Comparison of ENCODE assay signal across 31 cellular contexts in the genomic region with DNA sequence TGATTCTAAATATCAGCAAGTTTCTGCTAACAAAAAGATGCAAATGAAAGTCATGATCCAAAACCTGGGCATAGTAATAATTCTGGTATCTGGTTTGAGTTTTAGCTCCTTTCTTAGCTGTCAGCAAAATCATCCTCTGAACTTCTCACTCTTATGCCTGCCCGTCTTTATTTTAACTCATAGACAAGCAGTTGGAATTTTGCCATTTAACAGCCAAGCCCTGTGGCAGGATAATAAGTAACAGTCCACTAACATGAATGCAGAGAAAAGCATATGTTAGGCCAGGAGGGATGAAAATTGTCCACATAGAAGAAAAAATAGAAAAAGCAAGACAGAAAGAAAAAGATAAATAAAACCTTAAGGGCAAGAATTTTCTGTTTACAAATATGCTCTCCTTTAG.
DNase-seq lines count a peak whose midpoint lies in the region; ATAC-seq, FAIRE-seq and TF ChIP-seq lines count a peak whose summit lies in the region.
"Had no signal": no experiment of that assay in that cellular context is flagged by ENCODE, and none has a peak within 500 bp of the region (broad histone marks: within the 10 kb centered on the region; RNA-seq: fewer than 3 reads in every experiment).

No MANE protein-coding gene starts in this region.

- no peak for DNase-seq in A549 (ENCODE audit: low read depth in 1 of 2, low spot score in 1 of 2)
- DNase-seq in IMR-90, result no peak
- peak; percentile 11 for DNase-seq in adipocyte (ENCODE audit: low read depth)
- DNase-seq in midbrain (lab: John Stamatoyannopoulos, UW), result no peak
- DNase-seq in NCI-H1436 (lab: John Stamatoyannopoulos, UW), result no peak
- no peak for DNase-seq in activated CD4-positive, alpha-beta T cell treated with anti-CD3 and anti-CD28 coated beads, Interleukin-2, amount 10 ng/mL, durations not matched to agents 24 days and 14 days
- DNase-seq: activated CD4-positive, alpha-beta T cell treated with anti-CD3 and anti-CD28 coated beads for 48 hours; activated effector memory CD4-positive, alpha-beta T cell treated with Interleukin-2 at 50 U/mL for 16 hours; activated T-cell treated with anti-CD3 and anti-CD28 coated beads, Interleukin-2, amount 50 U/mL, for 1 hour; AML-193; anterior cingulate cortex; CD4-positive, CD25-positive, alpha-beta regulatory T cell; esophagus squamous epithelium; H9; hypothalamus; left cardiac atrium; NCI-H1417 treated with DMSO at 0.1 percent for 48 hours; NCI-H2081 treated with DMSO at 0.1 percent for 48 hours; NCI-H2227 treated with DMSO at 0.1 percent for 48 hours; Peyer's patch; SJCRH30; stimulated activated CD4-positive, alpha-beta T cell treated with anti-CD3 and anti-CD28 coated beads, Interleukin-4, amount 100 ng/mL, for 4 hours; T-cell; trophoblast cell had no signal

- H3K36me3 ChIP-seq in IMR-90 (ENCODE audit: control insufficient read depth, insufficient read depth, low read length), result no peaks in the 10 kb centered on the region
- H3K36me3 ChIP-seq in adipocyte (ENCODE audit: control insufficient read depth, insufficient read depth, low read length, severe bottlenecking), result no peaks in the 10 kb centered on the region
- H3K36me3 ChIP-seq: breast epithelium, esophagus squamous epithelium, Peyer's patch, SJCRH30 had no signal

- H3K27me3 ChIP-seq in IMR-90 (ENCODE audit: control insufficient read depth, insufficient read depth, low read length), result no peaks in the 10 kb centered on the region
- H3K27me3 ChIP-seq in adipocyte (replicated peaks; ENCODE audit: control insufficient read depth, insufficient read depth, low read length), result no peaks in the 10 kb centered on the region
- H3K27me3 ChIP-seq: breast epithelium, esophagus squamous epithelium, Peyer's patch, SJCRH30 had no signal

- H3K9me3 ChIP-seq in A549, result no peaks in the 10 kb centered on the region
- no peaks in the 10 kb centered on the region for H3K9me3 ChIP-seq in IMR-90 (ENCODE audit: control insufficient read depth, insufficient read depth, low read length)
- no peaks in the 10 kb centered on the region for H3K9me3 ChIP-seq in adipocyte (ENCODE audit: control insufficient read depth, low read length)
- H3K9me3 ChIP-seq: breast epithelium, esophagus squamous epithelium, Peyer's patch, SJCRH30 had no signal

- H2AK9ac ChIP-seq in IMR-90 (replicated peaks; ENCODE audit: low read depth, low read length, poor library complexity), result no peak overlapping the region

- H3K23ac ChIP-seq in IMR-90 (ENCODE audit: low read depth, low read length), result no peak overlapping the region

- peak overlapping the region; percentile 8 to 44 (median 25) for H3K27ac Mint-ChIP-seq in nephron
- H3K27ac Mint-ChIP-seq in activated CD4-positive, alpha-beta T cell treated with anti-CD3 and anti-CD28 coated beads, Interleukin-2, amount 10 ng/mL, durations not matched to agents 24 days and 14 days, result no peak overlapping the region
- H3K27ac Mint-ChIP-seq: activated naive CD8-positive, alpha-beta T cell; CD4-positive, CD25-positive, alpha-beta regulatory T cell; H9; progenitor cell of endocrine pancreas; T-cell had no signal

- intact Hi-C loops in IMR-90 (cut with micrococcal nuclease), result no loop called here
- intact Hi-C loops in activated CD4-positive, alpha-beta T cell treated with anti-CD3 and anti-CD28 coated beads, Interleukin-2, amount 10 ng/mL, durations not matched to agents 24 days and 14 days (cut with micrococcal nuclease), result no loop called here

- H2AK5ac ChIP-seq in IMR-90 (ENCODE audit: low read depth, low read length), result no peak overlapping the region

- in situ Hi-C loops in IMR-90 (cut with MboI; ENCODE audit: low sequenced_read_pairs), result no loop called here

- no TSS peak for BruUV-seq in IMR-90 (replicated peaks; lab: Mats Ljungman, UMichigan)

- H3K4me3 Mint-ChIP-seq in nephron, result no peak overlapping the region
- no peak overlapping the region for H3K4me3 Mint-ChIP-seq in activated CD4-positive, alpha-beta T cell treated with anti-CD3 and anti-CD28 coated beads, Interleukin-2, amount 10 ng/mL, durations not matched to agents 24 days and 14 days
- H3K4me3 Mint-ChIP-seq: activated naive CD8-positive, alpha-beta T cell; CD4-positive, CD25-positive, alpha-beta regulatory T cell; H9; T-cell had no signal

- ATAC-seq in A549, result no peak
- ATAC-seq in IMR-90 (ENCODE audit: low read depth), result no peak
- ATAC-seq in GM19328 (IDR thresholded peaks at IDR 0.05; ENCODE audit: unreplicated experiment), result no peak
- ATAC-seq: left cardiac atrium, sciatic nerve, T-cell had no signal

- H3K4me1 Mint-ChIP-seq in nephron, result peaks cover 3% of the 10 kb centered on the region
- H3K4me1 Mint-ChIP-seq in activated CD4-positive, alpha-beta T cell treated with anti-CD3 and anti-CD28 coated beads, Interleukin-2, amount 10 ng/mL, durations not matched to agents 24 days and 14 days, result no peaks in the 10 kb centered on the region
- H3K4me1 Mint-ChIP-seq: CD4-positive, CD25-positive, alpha-beta regulatory T cell; H9; T-cell had no signal

- H3K27ac ChIP-seq in A549 (no peak overlapping the region), IMR-90 (ENCODE audit: insufficient read depth, low read length) (no peak overlapping the region)
- H3K27ac ChIP-seq: breast epithelium, esophagus squamous epithelium, Peyer's patch, SJCRH30 had no signal

- H3K36me3 Mint-ChIP-seq in nephron (ENCODE audit: low read depth), result no peaks in the 10 kb centered on the region
- H3K36me3 Mint-ChIP-seq in activated CD4-positive, alpha-beta T cell treated with anti-CD3 and anti-CD28 coated beads, Interleukin-2, amount 10 ng/mL, durations not matched to agents 24 days and 14 days (ENCODE audit: low read depth), result no peaks in the 10 kb centered on the region
- H3K36me3 Mint-ChIP-seq: CD4-positive, CD25-positive, alpha-beta regulatory T cell; T-cell had no signal

- no peak for FAIRE-seq in A549 (lab: Jason Lieb, UNC)
- FAIRE-seq: GM18507 had no signal

- no peaks in the 10 kb centered on the region for H3K4me1 ChIP-seq in A549
- H3K4me1 ChIP-seq in IMR-90 (ENCODE audit: control insufficient read depth, insufficient read depth, low read length), result no peaks in the 10 kb centered on the region
- peaks cover 17% of the 10 kb centered on the region for H3K4me1 ChIP-seq in adipocyte (ENCODE audit: control insufficient read depth, insufficient read depth, low read length)
- H3K4me1 ChIP-seq: breast epithelium, Peyer's patch, SJCRH30 had no signal

- no peak overlapping the region; the same call in 1 of the 2 replicates for H2BK20ac ChIP-seq in IMR-90 (ENCODE audit: low read depth, low read length)

- no peak overlapping the region for H4K91ac ChIP-seq in IMR-90 (ENCODE audit: insufficient read depth, low read depth, low read length)

- H3K4me2 ChIP-seq in A549, result no peak overlapping the region
- peak overlapping the region; percentile 38; the same call in 1 of the 2 replicates for H3K4me2 ChIP-seq in IMR-90 (ENCODE audit: low read depth, low read length)

- dilution Hi-C loops in IMR-90 (cut with HindIII; ENCODE audit: low sequenced_read_pairs, unreplicated experiment), result no loop called here

- H3K9ac ChIP-seq in IMR-90 (ENCODE audit: low read depth, low read length), result no peak overlapping the region
- H3K9ac ChIP-seq in adipocyte (ENCODE audit: low read length), result no peak overlapping the region

- H3K4ac ChIP-seq in IMR-90 (ENCODE audit: low read depth, low read length), result no peak overlapping the region

- H3K4me3 ChIP-seq in A549 (no peak overlapping the region), IMR-90 (ENCODE audit: insufficient read depth, low read depth, low read length) (no peak overlapping the region), adipocyte (ENCODE audit: low read length) (no peak overlapping the region)
- H3K4me3 ChIP-seq: breast epithelium, esophagus squamous epithelium, Peyer's patch, SJCRH30 had no signal

- TF ChIP-seq POLR2A in A549 (IDR thresholded peaks at IDR 0.05; ENCODE audit: low read length) (no peak), IMR-90 (IDR thresholded peaks at IDR 0.05; ENCODE audit: low read depth, low read length) (no peak)

- no peaks in the 10 kb centered on the region for H4K20me1 ChIP-seq in IMR-90 (ENCODE audit: insufficient read depth, low read length)

- 24% methylated on average over 1 of the region's 1 CpG for WGBS in A549 (ENCODE audit: missing lambda C conversion rate)
- WGBS in IMR-90 (ENCODE audit: extremely low coverage in 2 of 2, insufficient read length in 1 of 2), 2 experiments, result no CpG with 5 or more reads among the region's 1 CpG

- no peaks in the 10 kb centered on the region for H3K9me3 Mint-ChIP-seq in nephron
- H3K9me3 Mint-ChIP-seq in activated CD4-positive, alpha-beta T cell treated with anti-CD3 and anti-CD28 coated beads, Interleukin-2, amount 10 ng/mL, durations not matched to agents 24 days and 14 days, result no peaks in the 10 kb centered on the region
- H3K9me3 Mint-ChIP-seq: H9, T-cell had no signal

- no peak overlapping the region for H2BK15ac ChIP-seq in IMR-90 (ENCODE audit: low read depth, low read length)

- no peak for TF ChIP-seq EP300 in A549 (IDR thresholded peaks at IDR 0.05)

- TF ChIP-seq CTCF in A549 (IDR thresholded peaks at IDR 0.05), result no peak
- TF ChIP-seq CTCF in IMR-90 (conservative IDR thresholded peaks at IDR 0.05; ENCODE audit: low read depth, low read length), result no peak
- no peak for TF ChIP-seq CTCF in nephron (IDR thresholded peaks at IDR 0.05; ENCODE audit: unreplicated experiment in 3 of 3)

- H3K14ac ChIP-seq in IMR-90 (replicated peaks; ENCODE audit: low read depth, low read length), result no peak overlapping the region

- peaks cover 3% of the 10 kb centered on the region for H3K27me3 Mint-ChIP-seq in nephron (ENCODE audit: low read depth)
- peaks cover 7% of the 10 kb centered on the region for H3K27me3 Mint-ChIP-seq in activated CD4-positive, alpha-beta T cell treated with anti-CD3 and anti-CD28 coated beads, Interleukin-2, amount 10 ng/mL, durations not matched to agents 24 days and 14 days
- H3K27me3 Mint-ChIP-seq: progenitor cell of endocrine pancreas had no signal

- no peak overlapping the region for H2BK120ac ChIP-seq in IMR-90 (ENCODE audit: low read depth, low read length)

- H3K18ac ChIP-seq in IMR-90 (ENCODE audit: low read depth, low read length), result peak overlapping the region; percentile 50; the same call in 1 of the 2 replicates

- peak overlapping the region; percentile 1 for H2BK5ac ChIP-seq in IMR-90 (ENCODE audit: low read depth, low read length, poor library complexity, severe bottlenecking)

- POLR2A ChIA-PET in A549 (lab: Yijun Ruan, JAX) (no interaction called here), IMR-90 (lab: Charles Lee; ENCODE audit: unreplicated experiment) (no interaction called here)

- CTCF ChIA-PET in A549 (lab: Yijun Ruan, JAX) (no interaction called here), IMR-90 (lab: Yijun Ruan, JAX) (interaction anchor here (0.6 to 1.2 kb wide), 4 partner anchors 9 to 745 kb away, joined by 3 read pairs; no protein-coding TSS in a partner anchor)

- H3K79me1 ChIP-seq in IMR-90 (ENCODE audit: low read depth in 1 of 2, low read length in 2 of 2), result no peaks in the 10 kb centered on the region

- TF ChIP-seq RAD21 in A549 (conservative IDR thresholded peaks at IDR 0.05 in 1 of 2, IDR thresholded peaks at IDR 0.05 in 1 of 2), result no peak
- no peak for TF ChIP-seq RAD21 in IMR-90 (IDR thresholded peaks at IDR 0.05; ENCODE audit: low read length)

- H3K56ac ChIP-seq in IMR-90 (ENCODE audit: extremely low read depth, insufficient read depth, low read length), result no peak overlapping the region

- peak overlapping the region in 1 of 2 experiments; percentile 20; a peak in 2 of 4 replicates for H4K8ac ChIP-seq in IMR-90 (ENCODE audit: low read depth in 2 of 2, low read length in 2 of 2)

- H3K9me1 ChIP-seq in IMR-90 (ENCODE audit: insufficient read depth, low read length), result no peaks in the 10 kb centered on the region

- peak overlapping the region; percentile 2; the same call in 1 of the 2 replicates for H4K5ac ChIP-seq in IMR-90 (ENCODE audit: low read depth, low read length)

- H2AFZ ChIP-seq in IMR-90 (replicated peaks; ENCODE audit: low read length, poor library complexity), result no peak overlapping the region
